ENCODE assay signal across 18 cellular contexts in the genomic region with DNA sequence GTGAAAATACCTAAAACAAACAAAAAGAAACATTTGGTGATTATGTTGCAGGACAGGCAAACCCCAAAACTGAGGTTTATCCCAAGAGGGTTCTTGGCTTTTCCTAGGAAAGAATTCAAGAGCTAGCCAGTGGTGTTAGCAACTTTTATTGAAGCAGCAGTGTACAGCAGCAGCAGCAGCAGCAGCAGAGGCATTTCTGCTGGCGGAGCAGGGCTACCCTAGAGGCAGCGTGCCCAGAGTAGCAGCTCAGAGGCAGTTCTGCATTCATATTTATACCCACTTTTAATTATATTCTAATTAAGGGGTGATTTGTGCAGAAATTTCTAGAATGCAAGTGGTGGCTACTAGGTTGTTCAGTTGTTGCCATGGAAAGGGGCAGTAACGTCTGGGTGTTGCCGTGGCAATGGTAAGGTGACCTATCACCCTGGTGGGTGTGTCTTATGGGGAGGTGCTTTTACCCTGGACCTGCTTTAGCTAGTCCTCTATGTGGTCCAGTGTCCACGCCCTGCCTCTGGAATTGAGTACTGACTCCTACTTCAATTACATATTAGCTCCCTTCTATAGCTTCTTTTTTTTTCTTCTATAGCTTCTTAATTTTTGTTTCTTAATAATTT. TPM values are rescaled to one million over a fixed set of nuclear protein-coding genes. Genes with fewer than 3 reads are reported as not detected.
DNase-seq lines count a peak whose midpoint lies in the region; ATAC-seq and TF ChIP-seq lines count a peak whose summit lies in the region.
"Had no signal": no experiment of that assay in that cellular context is flagged by ENCODE, and none has a peak within 500 bp of the region (broad histone marks: within the 10 kb centered on the region; RNA-seq: fewer than 3 reads in every experiment).

No MANE protein-coding gene starts in this region.

- ATAC-seq in Right ventricle myocardium superior (ENCODE audit: poor library complexity), result peak; percentile 25
- ATAC-seq in Right ventricle myocardium inferior, result no peak
- ATAC-seq in left colon, result peak; percentile 66
- no peak for ATAC-seq in HG03432 (IDR thresholded peaks at IDR 0.05; ENCODE audit: unreplicated experiment)
- ATAC-seq in HG02885 (IDR thresholded peaks at IDR 0.05; ENCODE audit: poor library complexity, unreplicated experiment), result no peak
- ATAC-seq: body of pancreas; stimulated activated naive CD8-positive, alpha-beta T cell treated with anti-CD3 and anti-CD28 coated beads, Interleukin-15, amount 100 ng/mL, for 72 hours had no signal

- H3K27ac ChIP-seq in coronary artery, result peak overlapping the region; percentile 51 to 66
- H3K27ac ChIP-seq: body of pancreas, HL-60 had no signal

- intact Hi-C loops in Right ventricle myocardium superior (cut with DNase I) (no loop called here), Right ventricle myocardium inferior (cut with DNase I) (no loop called here), left colon (cut with DNase I, micrococcal nuclease) (no loop called here)

- DNase-seq in Right ventricle myocardium superior, result no peak
- DNase-seq in Right ventricle myocardium inferior (ENCODE audit: missing footprints), result no peak
- DNase-seq in coronary artery (ENCODE audit: low spot score), result no peak
- DNase-seq in left colon, result peak in 1 of 2 donors; percentile 13
- DNase-seq in NCI-H345 (lab: John Stamatoyannopoulos, UW), result no peak
- no peak for DNase-seq in NCI-H1048 (lab: John Stamatoyannopoulos, UW)
- DNase-seq: activated CD8-positive, alpha-beta memory T cell treated with anti-CD3 and anti-CD28 coated beads for 24 hours; activated gamma-delta T cell; COR-L47; H7; kidney; NCI-H2029 treated with DMSO at 0.1 percent for 48 hours; NK-92 treated with Interleukin-12 subunit alpha and Interleukin-12 subunit beta, amount 100 ng/mL, for 24 hours; stimulated activated naive CD8-positive, alpha-beta T cell treated with anti-CD3 and anti-CD28 coated beads, Interleukin-15, amount 100 ng/mL, for 72 hours had no signal

- H3K4me3 ChIP-seq in coronary artery, result no peak overlapping the region
- H3K4me3 ChIP-seq: body of pancreas had no signal

- no peak for TF ChIP-seq CTCF in coronary artery (IDR thresholded peaks at IDR 0.05)

RNA-seq across cellular contexts. Expression of a gene that starts 53.9 kb away (rescaled TPM):
- total RNA-seq in Right ventricle myocardium superior (194 TPM), Right ventricle myocardium inferior (237 TPM), left colon (100 to 1,000 TPM; 122 to 123 TPM)

Comparison
In these comparisons a context has a peak if more than half of its experiments do, and no peak if none do; other contexts are left out.
1. ATAC-seq: peak in Right ventricle myocardium superior (single experiment) and left colon (single experiment); none in Right ventricle myocardium inferior (single experiment), HG03432 (single experiment) and HG02885 (single experiment).